Comparison of ENCODE assay signal across 8 cellular contexts in the genomic region with DNA sequence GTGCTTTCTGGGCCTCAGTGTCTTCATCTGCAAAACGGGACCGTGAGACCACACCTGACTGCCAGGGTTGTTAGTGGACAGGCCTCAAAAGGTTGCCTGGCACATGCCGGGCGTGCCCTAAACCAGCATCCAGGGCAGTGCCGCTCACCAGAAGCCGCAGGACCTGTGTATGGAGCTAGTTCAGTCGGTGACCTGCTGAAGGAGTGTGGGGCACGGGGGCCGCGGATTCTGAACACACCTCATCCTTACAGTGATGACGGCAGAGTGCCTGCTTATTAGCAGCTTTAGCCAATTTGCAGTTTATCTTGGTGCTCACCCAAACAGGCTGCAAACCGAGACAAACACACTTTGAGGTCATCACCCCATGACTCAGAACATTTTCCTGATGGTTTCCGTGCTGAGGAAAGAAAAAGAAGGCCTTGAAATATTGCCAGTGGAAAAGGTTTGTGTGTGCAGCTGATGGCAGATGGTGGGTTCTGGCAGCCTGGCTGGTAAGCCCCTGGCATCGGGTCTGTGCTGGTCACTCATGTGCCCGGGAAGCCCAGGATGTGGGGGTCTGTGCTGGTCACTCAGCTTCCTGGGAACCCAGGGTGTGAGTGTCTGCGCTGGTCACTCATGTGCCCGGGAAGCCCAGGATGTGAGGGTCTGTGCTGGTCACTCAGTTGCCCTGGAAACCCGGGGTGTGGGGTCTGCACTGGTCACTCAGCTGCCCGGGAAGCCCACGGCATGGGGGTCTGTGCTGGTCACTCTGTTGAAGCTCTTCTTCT.
DNase-seq lines count a peak whose midpoint lies in the region; ATAC-seq and TF ChIP-seq lines count a peak whose summit lies in the region.

No MANE protein-coding gene starts in this region.

- no peaks in the 10 kb centered on the region for H3K36me3 ChIP-seq in body of pancreas (replicated peaks in 1 of 2; ENCODE audit: insufficient read depth in 1 of 2, low read depth in 2 of 2)

- no peak for TF ChIP-seq POLR2A in body of pancreas (IDR thresholded peaks at IDR 0.05)

- peaks cover 17% of the 10 kb centered on the region for H3K4me1 ChIP-seq in body of pancreas

- peak; percentile 25 for DNase-seq in DMS53 (lab: John Stamatoyannopoulos, UW)
- no peak for DNase-seq in DMS53 treated with DMSO at 0.1 percent for 48 hours (lab: John Stamatoyannopoulos, UW; ENCODE audit: unreplicated experiment)
- peak; percentile 45 to 87 (median 72) for DNase-seq in body of pancreas
- DNase-seq in kidney glomerular epithelial cell (lab: John Stamatoyannopoulos, UW) = peak; percentile 51
- DNase-seq in stromal cell of bone marrow (ENCODE audit: low read depth) = peak; percentile 46
- no peak for DNase-seq in activated CD4-positive, CD25-positive, alpha-beta regulatory T cell treated with anti-CD3 and anti-CD28 coated beads, Interleukin-2, amount 50 U/mL, for 72 hours
- no peak for DNase-seq in NOMO-1 treated with DMSO at 0.1 percent for 48 hours (lab: John Stamatoyannopoulos, UW; ENCODE audit: unreplicated experiment)

- 32 to 56% methylated on average over 12 to 20 of the region's 20 CpGs for WGBS in body of pancreas, 2 donors

- intact Hi-C loops in body of pancreas (cut with DNase I) = no loop called here

- H3K27ac ChIP-seq in body of pancreas = peak overlapping the region in 2 of 4 donors; percentile 41 to 56

- peak; percentile 89 for ATAC-seq in body of pancreas
- ATAC-seq in GM18867 (IDR thresholded peaks at IDR 0.05; ENCODE audit: unreplicated experiment) = no peak

- no peak overlapping the region for H3K4me3 ChIP-seq in body of pancreas

- no peak for TF ChIP-seq CTCF in body of pancreas (IDR thresholded peaks at IDR 0.05)

- H3K27me3 ChIP-seq in body of pancreas = no peaks in the 10 kb centered on the region

- H3K9me3 ChIP-seq in body of pancreas = no peaks in the 10 kb centered on the region

Comparison
In these comparisons a context has a peak if more than half of its experiments do, and no peak if none do; other contexts are left out.
1. DNase-seq: peak in DMS53 (single experiment), body of pancreas (4 of 4), kidney glomerular epithelial cell (single experiment) and stromal cell of bone marrow (single experiment); none in DMS53 treated with DMSO at 0.1 percent for 48 hours (single experiment), activated CD4-positive, CD25-positive, alpha-beta regulatory T cell treated with anti-CD3 and anti-CD28 coated beads, Interleukin-2, amount 50 U/mL, for 72 hours (single experiment) and NOMO-1 treated with DMSO at 0.1 percent for 48 hours (single experiment).